In genomic region chr6:6332240-6332639, GRCh38 we compare ENCODE assay signal across 8 cellular contexts. TPM values are rescaled to one million over a fixed set of nuclear protein-coding genes. Genes with fewer than 3 reads are reported as not detected.
DNase-seq lines count a peak whose midpoint lies in the region; ATAC-seq and TF ChIP-seq lines count a peak whose summit lies in the region.

No MANE protein-coding gene starts in this region.

- no peaks in the 10 kb centered on the region for H3K36me3 ChIP-seq in Karpas-422 (ENCODE audit: insufficient read depth, low read length)
- H3K36me3 ChIP-seq in left lung, result no peaks in the 10 kb centered on the region
- no peaks in the 10 kb centered on the region for H3K36me3 ChIP-seq in PC-3 (ENCODE audit: low read depth, low read length)

- ATAC-seq in GM18861 (IDR thresholded peaks at IDR 0.05; ENCODE audit: unreplicated experiment) (peak; percentile 31), HG02642 (IDR thresholded peaks at IDR 0.05; ENCODE audit: poor library complexity, unreplicated experiment) (peak; percentile 60), left lung (peak; percentile 59), PC-3 (no peak)
- no peak for ATAC-seq in natural killer cell treated with Interleukin-12 subunit alpha and Interleukin-12 subunit beta and Interleukin-15 and Interleukin-18, amount 100 ng/mL, for 72 hours

- no peaks in the 10 kb centered on the region for H3F3A ChIP-seq in PC-3 (ENCODE audit: low read length, unreplicated experiment)

- no peaks in the 10 kb centered on the region for H3K9me3 Mint-ChIP-seq in natural killer cell treated with Interleukin-12 subunit alpha and Interleukin-12 subunit beta and Interleukin-15 and Interleukin-18, amount 100 ng/mL, for 72 hours

- H3K4me3 ChIP-seq in Karpas-422 (ENCODE audit: low read length), result peak overlapping the region; percentile 43
- H3K4me3 ChIP-seq in left lung, result no peak overlapping the region
- no peak overlapping the region for H3K4me3 ChIP-seq in PC-3 (ENCODE audit: low read length)

- peaks cover 38% of the 10 kb centered on the region for H3K4me1 ChIP-seq in Karpas-422 (ENCODE audit: low read length)
- peaks cover 0 to 20% of the 10 kb centered on the region in 2 donors for H3K4me1 ChIP-seq in left lung
- no peaks in the 10 kb centered on the region for H3K4me1 ChIP-seq in PC-3 (ENCODE audit: insufficient read depth, low read length)

- BruUV-seq in PC-3 (replicated peaks; lab: Mats Ljungman, UMichigan), result no TSS peak

- H3K9ac ChIP-seq in Karpas-422 (ENCODE audit: low read length), result peak overlapping the region; percentile 63
- no peak overlapping the region for H3K9ac ChIP-seq in PC-3 (ENCODE audit: low read length)

- H3K9me2 ChIP-seq in Karpas-422 (replicated peaks; ENCODE audit: insufficient read depth, low read length) (no peaks in the 10 kb centered on the region), PC-3 (replicated peaks; ENCODE audit: low read length) (no peaks in the 10 kb centered on the region)

- POLR2A ChIA-PET in PC-3 (lab: Charles Lee; ENCODE audit: unreplicated experiment), result no interaction called here

- H3K27ac Mint-ChIP-seq in natural killer cell treated with Interleukin-12 subunit alpha and Interleukin-12 subunit beta and Interleukin-15 and Interleukin-18, amount 100 ng/mL, for 72 hours, result no peak overlapping the region

- H3K9me3 ChIP-seq in Karpas-422 (ENCODE audit: low read length) (no peaks in the 10 kb centered on the region; the same call in 1 of the 2 replicates), left lung (no peaks in the 10 kb centered on the region), PC-3 (ENCODE audit: low read length) (no peaks in the 10 kb centered on the region)

- no peaks in the 10 kb centered on the region for H4K20me1 ChIP-seq in Karpas-422 (ENCODE audit: insufficient read depth, low read depth, low read length)
- no peaks in the 10 kb centered on the region for H4K20me1 ChIP-seq in PC-3 (ENCODE audit: low read length)

- H3K4me2 ChIP-seq in Karpas-422 (ENCODE audit: low read depth, low read length, poor library complexity, severe bottlenecking) (peak overlapping the region; percentile 76), PC-3 (ENCODE audit: low read length) (no peak overlapping the region)

- H2AFZ ChIP-seq in Karpas-422 (ENCODE audit: low read length) (peak overlapping the region; percentile 41), PC-3 (ENCODE audit: low read length) (no peak overlapping the region)

- no peak overlapping the region for H3K4me3 Mint-ChIP-seq in natural killer cell treated with Interleukin-12 subunit alpha and Interleukin-12 subunit beta and Interleukin-15 and Interleukin-18, amount 100 ng/mL, for 72 hours

- H3K4me1 Mint-ChIP-seq in natural killer cell treated with Interleukin-12 subunit alpha and Interleukin-12 subunit beta and Interleukin-15 and Interleukin-18, amount 100 ng/mL, for 72 hours (ENCODE audit: low read depth in 2 of 2), result no peaks in the 10 kb centered on the region

- DNase-seq in Karpas-422 (peak; percentile 93), left lung (no peak), PC-3 (no peak)
- no peak for DNase-seq in activated CD4-positive, alpha-beta T cell treated with anti-CD3 and anti-CD28 coated beads, Interleukin-2, amount 50 U/mL, for 1 hour
- no peak for DNase-seq in activated CD4-positive, alpha-beta T cell treated with anti-CD3 and anti-CD28 coated beads for 48 hours
- no peak for DNase-seq in natural killer cell treated with Interleukin-12 subunit alpha and Interleukin-12 subunit beta and Interleukin-15 and Interleukin-18, amount 100 ng/mL, for 72 hours (ENCODE audit: low spot score)

- H3K27me3 Mint-ChIP-seq in natural killer cell treated with Interleukin-12 subunit alpha and Interleukin-12 subunit beta and Interleukin-15 and Interleukin-18, amount 100 ng/mL, for 72 hours, result peaks cover 17 to 20% of the 10 kb centered on the region in 2 donors

- TF ChIP-seq CTCF in left lung (IDR thresholded peaks at IDR 0.05) (no peak), PC-3 (conservative IDR thresholded peaks at IDR 0.05; ENCODE audit: low read depth, low read length) (no peak)

- H3K27me3 ChIP-seq in Karpas-422 (ENCODE audit: low read length), result no peaks in the 10 kb centered on the region
- no peaks in the 10 kb centered on the region for H3K27me3 ChIP-seq in left lung
- peaks cover 16% of the 10 kb centered on the region for H3K27me3 ChIP-seq in PC-3 (ENCODE audit: low read length)

- no peaks in the 10 kb centered on the region for H3K79me2 ChIP-seq in Karpas-422 (ENCODE audit: low read length)
- H3K79me2 ChIP-seq in PC-3 (ENCODE audit: low read length), result no peaks in the 10 kb centered on the region

- H3K27ac ChIP-seq in Karpas-422 (ENCODE audit: low read length) (peak overlapping the region; percentile 94), left lung (no peak overlapping the region), PC-3 (ENCODE audit: low read length) (no peak overlapping the region)

- CTCF ChIA-PET in PC-3 (lab: Charles Lee), result no interaction called here

- intact Hi-C loops in left lung (cut with DNase I) (no loop called here), PC-3 (cut with micrococcal nuclease) (no loop called here)

- H3K36me3 Mint-ChIP-seq in natural killer cell treated with Interleukin-12 subunit alpha and Interleukin-12 subunit beta and Interleukin-15 and Interleukin-18, amount 100 ng/mL, for 72 hours, result no peaks in the 10 kb centered on the region

RNA-seq across cellular contexts. Expression of gene F13A1, which starts 11.8 kb away (rescaled TPM):
- total RNA-seq in Karpas-422 (2014; rRNA removed; shearing (Covaris generic); ENCODE audit: low replicate concordance), result 0.78 and 3.2 TPM in 2 replicates
- total RNA-seq in left lung, result 100 to 1,000 TPM in 1 of 2 donors, 10 to 100 TPM in 1; 80.5 to 153 TPM
- not detected in 2 replicates for total RNA-seq in PC-3 (2014; rRNA removed)
- total RNA-seq in natural killer cell treated with Interleukin-12 subunit alpha and Interleukin-12 subunit beta and Interleukin-15 and Interleukin-18, amount 100 ng/mL, for 72 hours, result not detected

Comparison
In these comparisons a context has a peak if more than half of its experiments do, and no peak if none do; other contexts are left out.
1. ATAC-seq: peak in GM18861 (single experiment), HG02642 (single experiment) and left lung (single experiment); none in PC-3 (single experiment) and natural killer cell treated with Interleukin-12 subunit alpha and Interleukin-12 subunit beta and Interleukin-15 and Interleukin-18, amount 100 ng/mL, for 72 hours (0 of 2).
2. RNA of gene F13A1, which starts 11.8 kb away (total RNA-seq): 80.5 to 153 TPM in left lung; 0.78 to 3.2 TPM in Karpas-422, not detected in natural killer cell treated with Interleukin-12 subunit alpha and Interleukin-12 subunit beta and Interleukin-15 and Interleukin-18, amount 100 ng/mL, for 72 hours and not detected in PC-3; every median in the first group is over 10 times any median in the second.